ENCODE assay signal across 20 cellular contexts in the genomic region with DNA sequence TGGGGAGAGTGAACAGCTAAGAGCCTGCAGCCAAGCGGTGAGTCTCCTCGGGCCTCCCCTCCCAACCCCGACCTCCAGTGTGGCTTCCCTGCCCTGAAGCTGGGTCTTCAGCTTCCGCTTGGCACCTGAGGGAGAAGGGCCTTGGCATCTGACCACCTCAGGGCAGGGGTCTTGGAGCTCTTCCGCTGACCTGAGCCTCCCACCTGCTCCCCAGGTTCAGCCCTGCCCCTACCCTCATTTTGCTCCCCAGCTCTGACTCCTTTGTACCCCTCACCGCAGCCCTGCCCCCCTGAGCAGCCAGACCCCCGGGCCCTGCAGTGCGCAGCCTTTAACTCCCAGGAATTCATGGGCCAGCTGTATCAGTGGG. TPM values are rescaled to one million over a fixed set of nuclear protein-coding genes. Genes with fewer than 3 reads are reported as not detected.
A peak's percentile ranks its signal among the peaks of the same experiment; 100 is the strongest.
DNase-seq lines count a peak whose midpoint lies in the region; ATAC-seq, FAIRE-seq and TF ChIP-seq lines count a peak whose summit lies in the region.
"Had no signal": no experiment of that assay in that cellular context is flagged by ENCODE, and none has a peak within 500 bp of the region (broad histone marks: within the 10 kb centered on the region; RNA-seq: fewer than 3 reads in every experiment).

No MANE protein-coding gene starts in this region.

- intact Hi-C loops in ascending aorta (cut with DNase I) = loop anchor here (10.0 kb wide), 3 partner anchors 141 to 421 kb away; a partner anchor contains a TSS
- intact Hi-C loops in HepG2 (cut with micrococcal nuclease; ENCODE audit: unreplicated experiment) = loop anchor here (10.0 kb wide), 1 partner anchor 299 kb away; a partner anchor contains a TSS
- intact Hi-C loops in stomach (cut with DNase I; ENCODE audit: low total_unique reads) = loop anchor here (10.0 kb wide), 1 partner anchor 71 kb away; a partner anchor contains a TSS

- H3K9me3 ChIP-seq in ascending aorta (no peaks in the 10 kb centered on the region), HepG2 (ENCODE audit: low read length) (no peaks in the 10 kb centered on the region), stomach (no peaks in the 10 kb centered on the region)

- TF ChIP-seq EP300 in HepG2 (IDR thresholded peaks at IDR 0.05; ENCODE audit: low read depth in 2 of 2, low read length in 2 of 2) (no peak), HepG2 (CRISPR knock-in tag; IDR thresholded peaks at IDR 0.05; ENCODE audit: borderline replicate concordance) (no peak), stomach (IDR thresholded peaks at IDR 0.05) (no peak)

- TF ChIP-seq POLR2A in HepG2 (IDR thresholded peaks at IDR 0.05; ENCODE audit: insufficient read depth in 1 of 2, low read depth in 2 of 2, low read length in 2 of 2) (no peak), stomach (IDR thresholded peaks at IDR 0.05) (no peak)

- no peak for FAIRE-seq in HepG2 (lab: Jason Lieb, UNC)
- FAIRE-seq: GM12878, GM18507 had no signal

- no TSS peak for BruUV-seq in HepG2 (replicated peaks; lab: Mats Ljungman, UMichigan)

- peaks cover 35 to 59% of the 10 kb centered on the region in 2 donors for H3K4me1 ChIP-seq in ascending aorta
- peaks cover 58% of the 10 kb centered on the region for H3K4me1 ChIP-seq in HepG2 (ENCODE audit: insufficient read depth, low read length)
- H3K4me1 ChIP-seq in stomach = peaks cover 37 to 84% (median 59%) of the 10 kb centered on the region in 4 donors

- H2AFZ ChIP-seq in HepG2 (ENCODE audit: low read length) = no peak overlapping the region

- no peaks in the 10 kb centered on the region for H3K36me3 Mint-ChIP-seq in activated CD8-positive, alpha-beta T cell treated with anti-CD3 and anti-CD28 coated beads, Interleukin-2, amount 10 ng/mL, durations not matched to agents 7 days and 5 days (ENCODE audit: low read depth)

- no peak overlapping the region for H3K4me2 ChIP-seq in HepG2 (ENCODE audit: low read depth, low read length)

- H3K27me3 Mint-ChIP-seq in activated CD8-positive, alpha-beta T cell treated with anti-CD3 and anti-CD28 coated beads, Interleukin-2, amount 10 ng/mL, durations not matched to agents 7 days and 5 days (ENCODE audit: low read depth) = peaks cover 14% of the 10 kb centered on the region

- TF ChIP-seq CTCF in ascending aorta (IDR thresholded peaks at IDR 0.05) = no peak
- TF ChIP-seq CTCF in HepG2 (CRISPR knock-in tag; IDR thresholded peaks at IDR 0.05) = no peak
- no peak for TF ChIP-seq CTCF in stomach (IDR thresholded peaks at IDR 0.05)

- H3K9me3 Mint-ChIP-seq in activated CD8-positive, alpha-beta T cell treated with anti-CD3 and anti-CD28 coated beads, Interleukin-2, amount 10 ng/mL, durations not matched to agents 7 days and 5 days (ENCODE audit: insufficient read depth) = no peaks in the 10 kb centered on the region

- no peak overlapping the region for H3K27ac Mint-ChIP-seq in activated CD8-positive, alpha-beta T cell treated with anti-CD3 and anti-CD28 coated beads, Interleukin-2, amount 10 ng/mL, durations not matched to agents 7 days and 5 days

- POLR2A ChIA-PET in HepG2 (lab: Yijun Ruan, JAX) = interaction anchor here (0.8 to 6.9 kb wide), 3 partner anchors 8 to 25 kb away, joined by 3 to 88 read pairs (median 3); a partner anchor contains a TSS
- POLR2A ChIA-PET in activated CD8-positive, alpha-beta T cell treated with anti-CD3 and anti-CD28 coated beads, Interleukin-2, amount 10 ng/mL, durations not matched to agents 7 days and 5 days (lab: Charles Lee) = interaction anchor here (1.4 kb wide), 1 partner anchor 26 kb away, joined by 4 read pairs; a partner anchor contains a TSS

- WGBS in HepG2 (ENCODE audit: low lambda C conversion rate) = 99% methylated on average over 7 of the region's 8 CpGs
- 80 to 94% (median 87%) methylated on average over 7 to 8 of the region's 8 CpGs for WGBS in stomach, 5 donors

- H3K79me2 ChIP-seq in HepG2 (ENCODE audit: insufficient read depth, low read length) = no peaks in the 10 kb centered on the region

- H3K27ac ChIP-seq in ascending aorta = peak overlapping the region; percentile 97 to 100
- no peak overlapping the region for H3K27ac ChIP-seq in HepG2 (ENCODE audit: extremely low read length, insufficient read depth, low read length)
- peak overlapping the region in 3 of 5 donors; percentile 83 to 93 (median 85) for H3K27ac ChIP-seq in stomach

- no peaks in the 10 kb centered on the region for H4K20me1 ChIP-seq in HepG2 (ENCODE audit: insufficient read depth, low read length)

- peaks cover 7 to 36% of the 10 kb centered on the region in 2 donors for H3K36me3 ChIP-seq in ascending aorta
- peaks cover 0 to 5% of the 10 kb centered on the region in 2 experiments; a peak in 2 of 5 replicates for H3K36me3 ChIP-seq in HepG2 (replicated peaks in 1 of 2; ENCODE audit: control insufficient read depth in 1 of 2, insufficient read depth in 2 of 2, low read length in 2 of 2)
- H3K36me3 ChIP-seq in stomach = peaks cover 0 to 54% (median 35%) of the 10 kb centered on the region in 4 donors

- H3K4me3 ChIP-seq in ascending aorta (no peak overlapping the region), HepG2 (replicated peaks in 1 of 3; ENCODE audit: insufficient read depth in 1 of 3, low read depth in 2 of 3, low read length in 3 of 3) (no peak overlapping the region), stomach (no peak overlapping the region)
- H3K4me3 ChIP-seq: GM12878 had no signal

- ATAC-seq in HepG2 = no peak
- no peak for ATAC-seq in activated CD8-positive, alpha-beta T cell treated with anti-CD3 and anti-CD28 coated beads, Interleukin-2, amount 10 ng/mL, durations not matched to agents 7 days and 5 days
- ATAC-seq: GM12878, HCT116, Right ventricle myocardium inferior had no signal

- CTCF ChIA-PET in HepG2 (lab: Yijun Ruan, JAX; ENCODE audit: low intra/inter-chr PET ratio, low total read pairs) = no interaction called here
- CTCF ChIA-PET in activated CD8-positive, alpha-beta T cell treated with anti-CD3 and anti-CD28 coated beads, Interleukin-2, amount 10 ng/mL, durations not matched to agents 7 days and 5 days (lab: Charles Lee) = no interaction called here

- in situ Hi-C loops in HepG2 (cut with HindIII; ENCODE audit: extremely low pct_ligation_motif_present, low pct_unique_long_range_greater_than_20kb) = loop anchor here (5.0 kb wide), 1 partner anchor 87 kb away; no protein-coding TSS in a partner anchor

- no peak overlapping the region for H3K9ac ChIP-seq in HepG2 (ENCODE audit: insufficient read depth, low read depth, low read length)

- H3K4me3 Mint-ChIP-seq in activated CD8-positive, alpha-beta T cell treated with anti-CD3 and anti-CD28 coated beads, Interleukin-2, amount 10 ng/mL, durations not matched to agents 7 days and 5 days = no peak overlapping the region

- DNase-seq in D341Med (ENCODE audit: low spot score) (peak; percentile 27), ascending aorta (ENCODE audit: low spot score in 2 of 2) (no peak), HepG2 (ENCODE audit: low spot score) (no peak), stomach (no peak), SW 1271 (lab: John Stamatoyannopoulos, UW) (no peak)
- no peak for DNase-seq in activated CD8-positive, alpha-beta T cell treated with anti-CD3 and anti-CD28 coated beads, Interleukin-2, amount 10 ng/mL, durations not matched to agents 7 days and 5 days
- DNase-seq in stimulated activated CD4-positive, alpha-beta T cell treated with anti-CD3 and anti-CD28 coated beads, Interleukin-4, amount 100 ng/mL, for 1 hour = no peak
- DNase-seq: Calu3; DMS79; NCI-H1436 treated with DMSO at 0.1 percent for 48 hours; NCI-H2227 treated with DMSO at 0.1 percent for 48 hours; NCI-H526 treated with DMSO at 0.1 percent for 48 hours; NK-92 treated with Interleukin-12 subunit alpha and Interleukin-12 subunit beta, amount 100 ng/mL, for 24 hours had no signal

- peaks cover 33% of the 10 kb centered on the region for H3K4me1 Mint-ChIP-seq in activated CD8-positive, alpha-beta T cell treated with anti-CD3 and anti-CD28 coated beads, Interleukin-2, amount 10 ng/mL, durations not matched to agents 7 days and 5 days (ENCODE audit: low read depth)

- H3K27me3 ChIP-seq in ascending aorta (no peaks in the 10 kb centered on the region), HepG2 (ENCODE audit: control insufficient read depth in 1 of 2, insufficient read depth in 2 of 2, low read length in 2 of 2) (no peaks in the 10 kb centered on the region; a peak in 1 of 5 replicates), stomach (no peaks in the 10 kb centered on the region)

- TF ChIP-seq RAD21 in HepG2 (CRISPR knock-in tag; IDR thresholded peaks at IDR 0.05) = no peak

RNA-seq across cellular contexts. Expression of a gene that starts 4.9 kb away (rescaled TPM):
- total RNA-seq in ascending aorta (85.3 TPM), HepG2 (2016; rRNA removed; fragmentation: Illumina TruSeq; extraction: Trizol) (1.9 and 3.9 TPM in 2 replicates), stomach (10 to 100 TPM in 3 of 5 donors, 1 to 10 TPM in 2; 4.9 to 32.3 (median 11.7) TPM)
- total RNA-seq in HepG2 (2016; cell fraction: cytosol; rRNA removed; fragmentation: Illumina TruSeq; extraction: Trizol; ENCODE audit: low read depth) = 1.3 and 1.4 TPM in 2 replicates
- total RNA-seq in HepG2 (2016; cell fraction: insoluble cytoplasmic fraction; rRNA removed; fragmentation: Illumina TruSeq; extraction: Trizol) = 1.4 and 3.5 TPM in 2 replicates
- total RNA-seq in HepG2 (2016; cell fraction: membrane; rRNA removed; fragmentation: Illumina TruSeq; extraction: Trizol) = 2.8 TPM in 2 replicates
- total RNA-seq in HepG2 (2016; cell fraction: nucleus; rRNA removed; fragmentation: Illumina TruSeq; extraction: Trizol) = 5.1 and 8.0 TPM in 2 replicates
- polyA plus RNA-seq in HepG2 (2011; rRNA removed) (15.1 and 16.4 TPM in 2 replicates), stomach (10 to 100 TPM in 1 of 3 donors, 1 to 10 TPM in 2; 7.5 to 54.2 (median 8.7) TPM)
- polyA plus RNA-seq in HepG2 (2011; cell fraction: cytosol; rRNA removed) = 7.9 and 8.3 TPM in 2 replicates
- polyA plus RNA-seq in HepG2 (2011; cell fraction: nucleus; rRNA removed) = 81.6 and 99.7 TPM in 2 replicates
- polyA plus RNA-seq in HepG2 (2012) = 6.4 and 10.9 TPM in 2 replicates
- polyA plus RNA-seq in HepG2 (2016; cell fraction: cytosol; fragmentation: Illumina TruSeq; extraction: Trizol; ENCODE audit: low read depth) = 0.93 and 1.3 TPM in 2 replicates
- 4.0 and 4.2 TPM in 2 replicates for polyA plus RNA-seq in HepG2 (2016; cell fraction: insoluble cytoplasmic fraction; fragmentation: Illumina TruSeq; extraction: Trizol; ENCODE audit: low read depth)
- 3.3 and 3.7 TPM in 2 replicates for polyA plus RNA-seq in HepG2 (2016; cell fraction: membrane; fragmentation: Illumina TruSeq; extraction: Trizol; ENCODE audit: low read depth)
- 32.6 and 38.0 TPM in 2 replicates for polyA plus RNA-seq in HepG2 (2016; cell fraction: nucleus; fragmentation: Illumina TruSeq; extraction: Trizol; ENCODE audit: insufficient read depth, low read depth)
- 5.9 and 8.8 TPM in 2 replicates for polyA minus RNA-seq in HepG2 (2011; rRNA and poly(A)+ RNA removed; ENCODE audit: low replicate concordance)
- polyA minus RNA-seq in HepG2 (2011; cell fraction: cytosol; rRNA and poly(A)+ RNA removed) = 5.3 and 6.0 TPM in 2 replicates
- 9.4 TPM in 2 replicates for polyA minus RNA-seq in HepG2 (2011; cell fraction: nucleus; rRNA and poly(A)+ RNA removed)
- total RNA-seq in activated CD8-positive, alpha-beta T cell treated with anti-CD3 and anti-CD28 coated beads, Interleukin-2, amount 10 ng/mL, durations not matched to agents 7 days and 5 days = not detected
- total RNA-seq: A673 had no signal

RNA-seq across cellular contexts. Expression of a gene that starts 25.3 kb away (rescaled TPM):
- total RNA-seq in ascending aorta (394 TPM), HepG2 (2016; rRNA removed; fragmentation: Illumina TruSeq; extraction: Trizol) (113 and 125 TPM in 2 replicates), stomach (100 to 1,000 TPM in 4 of 5 donors, 10 to 100 TPM in 1; 87.5 to 330 (median 142) TPM)
- total RNA-seq in HepG2 (2016; cell fraction: cytosol; rRNA removed; fragmentation: Illumina TruSeq; extraction: Trizol; ENCODE audit: low read depth) = 16.3 and 19.0 TPM in 2 replicates
- 108 and 127 TPM in 2 replicates for total RNA-seq in HepG2 (2016; cell fraction: insoluble cytoplasmic fraction; rRNA removed; fragmentation: Illumina TruSeq; extraction: Trizol)
- 41.9 and 48.9 TPM in 2 replicates for total RNA-seq in HepG2 (2016; cell fraction: membrane; rRNA removed; fragmentation: Illumina TruSeq; extraction: Trizol)
- total RNA-seq in HepG2 (2016; cell fraction: nucleus; rRNA removed; fragmentation: Illumina TruSeq; extraction: Trizol) = 150 and 151 TPM in 2 replicates
- polyA plus RNA-seq in HepG2 (2011; rRNA removed) (69.5 and 70.6 TPM in 2 replicates), stomach (100 to 1,000 TPM in 2 of 3 donors, 10 to 100 TPM in 1; 77.7 to 127 (median 115) TPM)
- polyA plus RNA-seq in HepG2 (2011; cell fraction: cytosol; rRNA removed) = 40.6 and 51.3 TPM in 2 replicates
- polyA plus RNA-seq in HepG2 (2011; cell fraction: nucleus; rRNA removed) = 127 and 138 TPM in 2 replicates
- 59.5 and 80.1 TPM in 2 replicates for polyA plus RNA-seq in HepG2 (2012)
- 5.6 and 6.4 TPM in 2 replicates for polyA plus RNA-seq in HepG2 (2016; cell fraction: cytosol; fragmentation: Illumina TruSeq; extraction: Trizol; ENCODE audit: low read depth)
- 99.4 and 100.0 TPM in 2 replicates for polyA plus RNA-seq in HepG2 (2016; cell fraction: insoluble cytoplasmic fraction; fragmentation: Illumina TruSeq; extraction: Trizol; ENCODE audit: low read depth)
- 21.9 and 23.4 TPM in 2 replicates for polyA plus RNA-seq in HepG2 (2016; cell fraction: membrane; fragmentation: Illumina TruSeq; extraction: Trizol; ENCODE audit: low read depth)
- polyA plus RNA-seq in HepG2 (2016; cell fraction: nucleus; fragmentation: Illumina TruSeq; extraction: Trizol; ENCODE audit: insufficient read depth, low read depth) = 207 and 216 TPM in 2 replicates
- polyA minus RNA-seq in HepG2 (2011; rRNA and poly(A)+ RNA removed; ENCODE audit: low replicate concordance) = 65.4 and 90.8 TPM in 2 replicates
- 72.9 and 73.2 TPM in 2 replicates for polyA minus RNA-seq in HepG2 (2011; cell fraction: cytosol; rRNA and poly(A)+ RNA removed)
- polyA minus RNA-seq in HepG2 (2011; cell fraction: nucleus; rRNA and poly(A)+ RNA removed) = 152 and 196 TPM in 2 replicates
- 100 to 1,000 TPM; 249 to 261 TPM for total RNA-seq in activated CD8-positive, alpha-beta T cell treated with anti-CD3 and anti-CD28 coated beads, Interleukin-2, amount 10 ng/mL, durations not matched to agents 7 days and 5 days

RNA-seq across cellular contexts. Expression of a gene that starts 38.5 kb away (rescaled TPM):
- total RNA-seq in ascending aorta (not detected), HepG2 (2016; rRNA removed; fragmentation: Illumina TruSeq; extraction: Trizol) (0.71 TPM in 1 of 2 replicates, not detected in the other), stomach (not detected)
- total RNA-seq in HepG2 (2016; cell fraction: cytosol; rRNA removed; fragmentation: Illumina TruSeq; extraction: Trizol; ENCODE audit: low read depth) = 1.2 and 1.9 TPM in 2 replicates
- 0.40 and 1.6 TPM in 2 replicates for total RNA-seq in HepG2 (2016; cell fraction: insoluble cytoplasmic fraction; rRNA removed; fragmentation: Illumina TruSeq; extraction: Trizol)
- 1.9 and 2.4 TPM in 2 replicates for total RNA-seq in HepG2 (2016; cell fraction: membrane; rRNA removed; fragmentation: Illumina TruSeq; extraction: Trizol)
- 0.84 TPM in 1 of 2 replicates, not detected in the other for total RNA-seq in HepG2 (2016; cell fraction: nucleus; rRNA removed; fragmentation: Illumina TruSeq; extraction: Trizol)
- polyA plus RNA-seq in HepG2 (2011; rRNA removed) (0.20 and 0.33 TPM in 2 replicates), stomach (under 1 TPM in 1 of 3 donors, not detected in 2; 0.93 TPM)
- polyA plus RNA-seq in HepG2 (2011; cell fraction: cytosol; rRNA removed) = 0.48 TPM in 1 of 2 replicates, not detected in the other
- 0.45 TPM in 1 of 2 replicates, not detected in the other for polyA plus RNA-seq in HepG2 (2011; cell fraction: nucleus; rRNA removed)
- polyA plus RNA-seq in HepG2 (2012) = 0.41 and 0.44 TPM in 2 replicates
- polyA plus RNA-seq in HepG2 (2016; cell fraction: cytosol; fragmentation: Illumina TruSeq; extraction: Trizol; ENCODE audit: low read depth) = 1.0 and 1.6 TPM in 2 replicates
- 0.53 and 1.0 TPM in 2 replicates for polyA plus RNA-seq in HepG2 (2016; cell fraction: insoluble cytoplasmic fraction; fragmentation: Illumina TruSeq; extraction: Trizol; ENCODE audit: low read depth)
- polyA plus RNA-seq in HepG2 (2016; cell fraction: membrane; fragmentation: Illumina TruSeq; extraction: Trizol; ENCODE audit: low read depth) = 0.48 and 1.3 TPM in 2 replicates
- polyA plus RNA-seq in HepG2 (2016; cell fraction: nucleus; fragmentation: Illumina TruSeq; extraction: Trizol; ENCODE audit: insufficient read depth, low read depth) = 3.8 and 3.9 TPM in 2 replicates
- not detected in 2 replicates for polyA minus RNA-seq in HepG2 (2011; rRNA and poly(A)+ RNA removed; ENCODE audit: low replicate concordance)
- not detected in 2 replicates for polyA minus RNA-seq in HepG2 (2011; cell fraction: cytosol; rRNA and poly(A)+ RNA removed)
- polyA minus RNA-seq in HepG2 (2011; cell fraction: nucleus; rRNA and poly(A)+ RNA removed) = 1.6 TPM in 1 of 2 replicates, not detected in the other
- total RNA-seq in activated CD8-positive, alpha-beta T cell treated with anti-CD3 and anti-CD28 coated beads, Interleukin-2, amount 10 ng/mL, durations not matched to agents 7 days and 5 days = not detected
- total RNA-seq: A673, G401, HT1080, Right ventricle myocardium inferior had no signal

RNA-seq across cellular contexts. Expression of a gene that starts 46.2 kb away (rescaled TPM):
- total RNA-seq in ascending aorta = 55.8 TPM
- total RNA-seq in HepG2 (2016; rRNA removed; fragmentation: Illumina TruSeq; extraction: Trizol) = 0.13 and 0.42 TPM in 2 replicates
- 0.20 and 0.26 TPM in 2 replicates for total RNA-seq in HepG2 (2016; cell fraction: cytosol; rRNA removed; fragmentation: Illumina TruSeq; extraction: Trizol; ENCODE audit: low read depth)
- 0.32 TPM in 1 of 2 replicates, not detected in the other for total RNA-seq in HepG2 (2016; cell fraction: insoluble cytoplasmic fraction; rRNA removed; fragmentation: Illumina TruSeq; extraction: Trizol)
- 0.19 and 0.31 TPM in 2 replicates for total RNA-seq in HepG2 (2016; cell fraction: membrane; rRNA removed; fragmentation: Illumina TruSeq; extraction: Trizol)
- total RNA-seq in HepG2 (2016; cell fraction: nucleus; rRNA removed; fragmentation: Illumina TruSeq; extraction: Trizol) = 0.53 and 0.84 TPM in 2 replicates
- polyA plus RNA-seq in HepG2 (2011; rRNA removed) = 1.0 and 1.4 TPM in 2 replicates
- 0.47 and 0.51 TPM in 2 replicates for polyA plus RNA-seq in HepG2 (2011; cell fraction: cytosol; rRNA removed)
- 4.9 and 5.0 TPM in 2 replicates for polyA plus RNA-seq in HepG2 (2011; cell fraction: nucleus; rRNA removed)
- 0.64 and 1.1 TPM in 2 replicates for polyA plus RNA-seq in HepG2 (2012)
- 0.29 and 0.53 TPM in 2 replicates for polyA plus RNA-seq in HepG2 (2016; cell fraction: cytosol; fragmentation: Illumina TruSeq; extraction: Trizol; ENCODE audit: low read depth)
- polyA plus RNA-seq in HepG2 (2016; cell fraction: insoluble cytoplasmic fraction; fragmentation: Illumina TruSeq; extraction: Trizol; ENCODE audit: low read depth) = 0.15 TPM in 1 of 2 replicates, not detected in the other
- 0.24 and 0.42 TPM in 2 replicates for polyA plus RNA-seq in HepG2 (2016; cell fraction: membrane; fragmentation: Illumina TruSeq; extraction: Trizol; ENCODE audit: low read depth)
- polyA plus RNA-seq in HepG2 (2016; cell fraction: nucleus; fragmentation: Illumina TruSeq; extraction: Trizol; ENCODE audit: insufficient read depth, low read depth) = 3.5 TPM in 2 replicates
- polyA minus RNA-seq in HepG2 (2011; rRNA and poly(A)+ RNA removed; ENCODE audit: low replicate concordance) = 0.20 and 8.4 TPM in 2 replicates
- 0.69 TPM in 1 of 2 replicates, not detected in the other for polyA minus RNA-seq in HepG2 (2011; cell fraction: cytosol; rRNA and poly(A)+ RNA removed)
- 0.90 and 0.99 TPM in 2 replicates for polyA minus RNA-seq in HepG2 (2011; cell fraction: nucleus; rRNA and poly(A)+ RNA removed)
- total RNA-seq in stomach = 10 to 100 TPM in 2 of 5 donors, 1 to 10 TPM in 3; 1.7 to 29.3 (median 6.5) TPM
- polyA plus RNA-seq in stomach = 100 to 1,000 TPM in 1 of 3 donors, 1 to 10 TPM in 2; 3.1 to 345 (median 6.8) TPM
- total RNA-seq in activated CD8-positive, alpha-beta T cell treated with anti-CD3 and anti-CD28 coated beads, Interleukin-2, amount 10 ng/mL, durations not matched to agents 7 days and 5 days = under 1 TPM; 0.71 to 0.78 TPM
